In the genomic region with DNA sequence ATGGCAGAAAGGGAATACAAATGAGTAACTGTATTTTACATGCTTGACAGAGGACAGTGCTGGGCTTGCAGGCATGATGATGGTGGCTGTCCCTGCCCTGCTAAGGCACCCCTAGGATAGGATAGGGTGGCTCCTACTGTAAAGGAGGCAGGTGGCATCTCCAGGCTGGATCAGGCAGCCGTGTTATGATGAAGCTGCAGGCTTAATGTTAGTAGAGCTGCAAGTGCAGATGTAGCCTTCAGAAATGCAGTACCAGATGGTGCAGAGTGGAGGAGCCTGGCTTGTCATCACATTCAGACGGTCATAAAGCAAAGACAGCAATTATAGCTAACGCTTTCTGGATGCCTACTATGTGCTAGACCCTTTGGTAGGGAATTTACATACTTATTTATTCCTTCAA, we compare ENCODE assay signal across 16 cellular contexts.
"Had no signal": no experiment of that assay in that cellular context is flagged by ENCODE, and none has a peak within 500 bp of the region (broad histone marks: within the 10 kb centered on the region; RNA-seq: fewer than 3 reads in every experiment).

No MANE protein-coding gene starts in this region.

- H3K9me3 Mint-ChIP-seq: activated naive CD8-positive, alpha-beta T cell treated with anti-CD3 and anti-CD28 coated beads, Interleukin-2, amount 10 ng/mL, durations not matched to agents 7 days and 5 days; immature natural killer cell; natural killer cell had no signal

- H3K27me3 ChIP-seq: sigmoid colon, transverse colon had no signal

- H3K4me3 ChIP-seq: esophagus squamous epithelium, mucosa of descending colon, prostate gland, sigmoid colon, transverse colon had no signal

- H3K27ac Mint-ChIP-seq: activated naive CD8-positive, alpha-beta T cell treated with anti-CD3 and anti-CD28 coated beads, Interleukin-2, amount 10 ng/mL, durations not matched to agents 7 days and 5 days; immature natural killer cell; natural killer cell; stimulated activated naive B cell treated with anti-CD40 and anti-IgM and Interleukin-4, amounts not matched to agents 10 μg/mL and 1 μg/mL and 100 μg/mL, for 72 hours had no signal

- H3K27ac ChIP-seq: esophagus squamous epithelium, prostate gland, transverse colon had no signal

- H3K4me3 Mint-ChIP-seq: activated naive CD8-positive, alpha-beta T cell treated with anti-CD3 and anti-CD28 coated beads, Interleukin-2, amount 10 ng/mL, durations not matched to agents 7 days and 5 days; immature natural killer cell; natural killer cell; stimulated activated naive B cell treated with anti-CD40 and anti-IgM and Interleukin-4, amounts not matched to agents 10 μg/mL and 1 μg/mL and 100 μg/mL, for 72 hours had no signal

- DNase-seq: activated CD4-positive, alpha-beta T cell treated with anti-CD3 and anti-CD28 coated beads for 1 hour; activated CD4-positive, alpha-beta T cell treated with anti-CD3 and anti-CD28 coated beads, Interleukin-2, amount 50 U/mL, for 48 hours; activated gamma-delta T cell treated with Interleukin-2 at 50 U/mL for 16 hours; activated naive CD8-positive, alpha-beta T cell treated with anti-CD3 and anti-CD28 coated beads, Interleukin-2, amount 10 ng/mL, durations not matched to agents 7 days and 5 days; activated T-cell treated with anti-CD3 and anti-CD28 coated beads, Interleukin-2, amount 50 U/mL, for 48 hours; esophagus squamous epithelium; glutamatergic neuron; immature natural killer cell; natural killer cell; occipital lobe; stimulated activated CD4-positive, alpha-beta T cell treated with anti-CD3 and anti-CD28 coated beads, Interleukin-2, amount 100 ng/mL, for 24 hours; stimulated activated naive B cell treated with anti-CD40 and anti-IgM and Interleukin-4, amounts not matched to agents 10 μg/mL and 1 μg/mL and 100 μg/mL, for 72 hours had no signal

- H3K4me1 Mint-ChIP-seq: activated naive CD8-positive, alpha-beta T cell treated with anti-CD3 and anti-CD28 coated beads, Interleukin-2, amount 10 ng/mL, durations not matched to agents 7 days and 5 days; immature natural killer cell; natural killer cell; stimulated activated naive B cell treated with anti-CD40 and anti-IgM and Interleukin-4, amounts not matched to agents 10 μg/mL and 1 μg/mL and 100 μg/mL, for 72 hours had no signal

- H3K4me1 ChIP-seq: esophagus squamous epithelium, prostate gland had no signal

- ATAC-seq: natural killer cell; stimulated activated naive B cell treated with anti-CD40 and anti-IgM and Interleukin-4, amounts not matched to agents 10 μg/mL and 1 μg/mL and 100 μg/mL, for 72 hours had no signal

- H3K9me3 ChIP-seq: esophagus squamous epithelium, mucosa of descending colon, prostate gland, sigmoid colon, transverse colon had no signal

- H3K36me3 ChIP-seq: esophagus squamous epithelium, prostate gland, sigmoid colon, transverse colon had no signal

- H3K36me3 Mint-ChIP-seq: activated naive CD8-positive, alpha-beta T cell treated with anti-CD3 and anti-CD28 coated beads, Interleukin-2, amount 10 ng/mL, durations not matched to agents 7 days and 5 days; immature natural killer cell; natural killer cell had no signal
